ENCODE assay signal across 9 cellular contexts in genomic region chr16:85673529-85674417, GRCh38. TPM values are rescaled to one million over a fixed set of nuclear protein-coding genes. Genes with fewer than 3 reads are reported as not detected.
DNase-seq lines count a peak whose midpoint lies in the region; ATAC-seq and TF ChIP-seq lines count a peak whose summit lies in the region.
"Had no signal": no experiment of that assay in that cellular context is flagged by ENCODE, and none has a peak within 500 bp of the region (broad histone marks: within the 10 kb centered on the region; RNA-seq: fewer than 3 reads in every experiment).

No MANE protein-coding gene starts in this region.

- peak; percentile 73 for ATAC-seq in sciatic nerve
- ATAC-seq in GM18511 (IDR thresholded peaks at IDR 0.05; ENCODE audit: unreplicated experiment) = no peak
- ATAC-seq in HG02571 (IDR thresholded peaks at IDR 0.05; ENCODE audit: unreplicated experiment) = no peak
- ATAC-seq: naive thymus-derived CD8-positive, alpha-beta T cell had no signal

- CTCF ChIA-PET in HEK293 (lab: Yijun Ruan, JAX) = interaction anchor here (0.6 to 7.6 kb wide), 5 partner anchors 14 to 398 kb away, joined by 5 to 87 read pairs (median 6); no protein-coding TSS in a partner anchor
- CTCF ChIA-PET in activated CD4-positive, alpha-beta memory T cell treated with anti-CD3 and anti-CD28 coated beads for 36 hours (lab: Charles Lee) = interaction anchor here (0.9 to 3.3 kb wide), 4 partner anchors 15 to 146 kb away, joined by 3 to 16 read pairs (median 4); no protein-coding TSS in a partner anchor

- peaks cover 24 to 100% of the 10 kb centered on the region in 2 experiments; a peak in 2 of 3 replicates for H3K36me3 ChIP-seq in HEK293 (ENCODE audit: control insufficient read depth in 2 of 2, insufficient read depth in 1 of 2, low read length in 2 of 2)

- POLR2A ChIA-PET in HEK293 (lab: Yijun Ruan, JAX) = interaction anchor here (1.4 to 1.5 kb wide), 2 partner anchors 9 to 10 kb away, joined by 5 to 6 read pairs; no protein-coding TSS in a partner anchor
- POLR2A ChIA-PET in activated CD4-positive, alpha-beta memory T cell treated with anti-CD3 and anti-CD28 coated beads for 36 hours (lab: Charles Lee) = no interaction called here

- peaks cover 43% of the 10 kb centered on the region for H3K36me3 Mint-ChIP-seq in activated CD4-positive, alpha-beta memory T cell treated with anti-CD3 and anti-CD28 coated beads for 36 hours

- H3K9me3 Mint-ChIP-seq in activated CD4-positive, alpha-beta memory T cell treated with anti-CD3 and anti-CD28 coated beads for 36 hours = no peaks in the 10 kb centered on the region
- H3K9me3 Mint-ChIP-seq: naive thymus-derived CD8-positive, alpha-beta T cell had no signal

- H3K4me1 Mint-ChIP-seq in activated CD4-positive, alpha-beta memory T cell treated with anti-CD3 and anti-CD28 coated beads for 36 hours (ENCODE audit: low read depth) = peaks cover 12% of the 10 kb centered on the region

- no peak overlapping the region for H3K4me3 ChIP-seq in HEK293 (ENCODE audit: low read depth, low read length)

- peak; percentile 85 to 91 for DNase-seq in SHP77 (lab: John Stamatoyannopoulos, UW)
- DNase-seq in cardiac septum (ENCODE audit: low spot score) = peak; percentile 86
- no peak for DNase-seq in sciatic nerve (ENCODE audit: low spot score)
- no peak for DNase-seq in CD1c-positive myeloid dendritic cell (ENCODE audit: extremely low spot score)
- no peak for DNase-seq in activated CD4-positive, alpha-beta memory T cell treated with anti-CD3 and anti-CD28 coated beads for 36 hours

- no peak; the same call in 1 of the 2 replicates for TF ChIP-seq CTCF in HEK293 (tag by site-specific recombination; IDR thresholded peaks at IDR 0.05)

- intact Hi-C loops in cardiac septum (cut with DNase I) = no loop called here
- intact Hi-C loops in sciatic nerve (cut with DNase I) = no loop called here
- intact Hi-C loops in activated CD4-positive, alpha-beta memory T cell treated with anti-CD3 and anti-CD28 coated beads for 36 hours (cut with micrococcal nuclease) = no loop called here

- no peaks in the 10 kb centered on the region for H3K27me3 Mint-ChIP-seq in activated CD4-positive, alpha-beta memory T cell treated with anti-CD3 and anti-CD28 coated beads for 36 hours
- H3K27me3 Mint-ChIP-seq: naive thymus-derived CD8-positive, alpha-beta T cell had no signal

- peaks cover 11% of the 10 kb centered on the region for H3K4me1 ChIP-seq in HEK293 (ENCODE audit: control insufficient read depth, insufficient read depth, low read length)

- H3K27ac ChIP-seq in HEK293 (ENCODE audit: extremely low read depth, low read depth, low read length) = peak overlapping the region; percentile 51

- no peaks in the 10 kb centered on the region for H3K9me3 ChIP-seq in HEK293 (ENCODE audit: control insufficient read depth, insufficient read depth, low read depth, low read length)

- no peak overlapping the region for H3K4me3 Mint-ChIP-seq in activated CD4-positive, alpha-beta memory T cell treated with anti-CD3 and anti-CD28 coated beads for 36 hours
- H3K4me3 Mint-ChIP-seq: naive thymus-derived CD8-positive, alpha-beta T cell had no signal

- H3K27ac Mint-ChIP-seq in activated CD4-positive, alpha-beta memory T cell treated with anti-CD3 and anti-CD28 coated beads for 36 hours = no peak overlapping the region

TF ChIP-seq in HEK293, 187 proteins besides CTCF, POLR2A, EP300 and RAD21 (continues in another document):
- peak; percentile 57 for TF ChIP-seq GLIS1 (tag by site-specific recombination; IDR thresholded peaks at IDR 0.05)
- TF ChIP-seq TSHZ1 (tag by site-specific recombination; IDR thresholded peaks at IDR 0.05; ENCODE audit: borderline replicate concordance) = no peak
- TF ChIP-seq ZNF146 (tag by site-specific recombination; IDR thresholded peaks at IDR 0.05) = no peak
- TF ChIP-seq EGR2 (tag by site-specific recombination; IDR thresholded peaks at IDR 0.05; ENCODE audit: low read depth) = peak; percentile 46; the same call in 1 of the 2 replicates
- TF ChIP-seq SCRT2 (tag by site-specific recombination; IDR thresholded peaks at IDR 0.05) = peak; percentile 87
- TF ChIP-seq ZNF169 (tag by site-specific recombination; IDR thresholded peaks at IDR 0.05) = no peak
- TF ChIP-seq KLF9 (tag by site-specific recombination; IDR thresholded peaks at IDR 0.05; ENCODE audit: low read depth) = no peak
- no peak for TF ChIP-seq ZBTB1 (tag by site-specific recombination; IDR thresholded peaks at IDR 0.05)
- peak; percentile 40 for TF ChIP-seq ZNF341 (tag by site-specific recombination; IDR thresholded peaks at IDR 0.05; ENCODE audit: low read depth)
- peak; percentile 71 for TF ChIP-seq ZXDB (tag by site-specific recombination; IDR thresholded peaks at IDR 0.05)
- TF ChIP-seq ZIC2 (tag by site-specific recombination; IDR thresholded peaks at IDR 0.05) = peak; percentile 83
- TF ChIP-seq ZBTB10 (tag by site-specific recombination; IDR thresholded peaks at IDR 0.05) = no peak
- TF ChIP-seq ZNF704 (tag by site-specific recombination; IDR thresholded peaks at IDR 0.05) = no peak
- no peak for TF ChIP-seq ZNF354C (tag by site-specific recombination; IDR thresholded peaks at IDR 0.05; ENCODE audit: borderline replicate concordance, low read depth)
- peak; percentile 33; the same call in 1 of the 2 replicates for TF ChIP-seq PATZ1 (tag by site-specific recombination; IDR thresholded peaks at IDR 0.05)

RNA-seq across cellular contexts. Expression of gene GINS2, which starts 15.0 kb away (rescaled TPM):
- total RNA-seq in cardiac septum (0.38 TPM), sciatic nerve (1.3 TPM)
- total RNA-seq in activated CD4-positive, alpha-beta memory T cell treated with anti-CD3 and anti-CD28 coated beads for 36 hours = 10 to 100 TPM; 66.9 to 67.8 TPM

Comparison
In these comparisons a context has a peak if more than half of its experiments do, and no peak if none do; other contexts are left out.
1. DNase-seq: peak in SHP77 (2 of 2) and cardiac septum (single experiment); none in sciatic nerve (single experiment), CD1c-positive myeloid dendritic cell (single experiment) and activated CD4-positive, alpha-beta memory T cell treated with anti-CD3 and anti-CD28 coated beads for 36 hours (single experiment).
2. RNA of gene GINS2, which starts 15.0 kb away (total RNA-seq): 66.9 to 67.8 TPM in activated CD4-positive, alpha-beta memory T cell treated with anti-CD3 and anti-CD28 coated beads for 36 hours; 1.3 TPM in sciatic nerve (single experiment) and 0.38 TPM in cardiac septum (single experiment); every median in the first group is over 10 times any median in the second.